In the genomic region with DNA sequence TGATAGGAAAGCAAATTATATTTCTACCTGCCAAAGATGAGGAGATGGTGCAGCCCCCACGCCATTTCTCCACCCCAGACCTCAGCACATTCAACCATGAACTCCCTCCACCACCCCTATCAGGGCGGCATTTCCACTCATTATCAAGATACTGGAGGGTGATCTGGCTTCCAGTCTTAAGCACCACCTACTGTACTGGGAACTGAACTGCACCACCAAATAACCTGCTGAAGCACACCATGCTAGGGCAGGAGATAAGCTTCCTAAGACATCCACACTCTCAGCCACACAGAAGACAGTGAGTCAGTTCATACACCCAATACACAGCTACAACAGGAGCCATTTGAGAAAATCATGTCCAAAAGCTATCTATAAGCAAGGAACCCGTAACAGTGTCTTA, we compare ENCODE assay signal across 14 cellular contexts.
DNase-seq lines count a peak whose midpoint lies in the region; ATAC-seq and TF ChIP-seq lines count a peak whose summit lies in the region.
"Had no signal": no experiment of that assay in that cellular context is flagged by ENCODE, and none has a peak within 500 bp of the region (broad histone marks: within the 10 kb centered on the region; RNA-seq: fewer than 3 reads in every experiment).

No MANE protein-coding gene starts in this region.

- DNase-seq in AG10803 (ENCODE audit: low read depth) = no peak
- peak; percentile 5 for DNase-seq in RPMI8226
- peak; percentile 7 for DNase-seq in fibroblast of gingiva (ENCODE audit: low read depth)
- no peak for DNase-seq in naive thymus-derived CD4-positive, alpha-beta T cell
- DNase-seq in activated T-helper 1 cell treated with anti-CD3 and anti-CD28 coated beads, Interleukin-12 subunit alpha, Interleukin-12 subunit beta, Interleukin-2, Interleukin-4 antibody, amounts not matched to agents 30 ng/mL and 10 ng/mL and 1 ng/mL, durations not matched to agents 14 hours and 24 hours and 36 hours (ENCODE audit: low spot score) = no peak
- DNase-seq in NCI-H146 treated with DMSO at 0.1 percent for 48 hours (lab: John Stamatoyannopoulos, UW; ENCODE audit: unreplicated experiment) = no peak
- DNase-seq: CD4-positive, alpha-beta T cell; head of caudate nucleus; lower lobe of right lung; NCI-H524 treated with DMSO at 0.1 percent for 48 hours; T-helper 1 cell had no signal

- no peak overlapping the region for H3K27ac ChIP-seq in HEK293 (ENCODE audit: extremely low read depth, low read depth, low read length)
- no peak overlapping the region for H3K27ac ChIP-seq in naive thymus-derived CD4-positive, alpha-beta T cell (ENCODE audit: low read depth, low read length)
- H3K27ac ChIP-seq: lower lobe of right lung had no signal

- H3K27me3 Mint-ChIP-seq in naive thymus-derived CD4-positive, alpha-beta T cell = peaks cover 0 to 21% (median 16%) of the 10 kb centered on the region in 5 donors
- peaks cover 3% of the 10 kb centered on the region for H3K27me3 Mint-ChIP-seq in activated T-helper 1 cell treated with anti-CD3 and anti-CD28 coated beads, Interleukin-12 subunit alpha, Interleukin-12 subunit beta, Interleukin-2, Interleukin-4 antibody, amounts not matched to agents 30 ng/mL and 10 ng/mL and 1 ng/mL, durations not matched to agents 14 hours and 24 hours and 36 hours (ENCODE audit: insufficient read depth)
- H3K27me3 Mint-ChIP-seq: CD4-positive, alpha-beta T cell had no signal

- H3K9me3 Mint-ChIP-seq in naive thymus-derived CD4-positive, alpha-beta T cell = peaks cover 7 to 68% (median 38%) of the 10 kb centered on the region in 11 donors
- H3K9me3 Mint-ChIP-seq in activated T-helper 1 cell treated with anti-CD3 and anti-CD28 coated beads, Interleukin-12 subunit alpha, Interleukin-12 subunit beta, Interleukin-2, Interleukin-4 antibody, amounts not matched to agents 30 ng/mL and 10 ng/mL and 1 ng/mL, durations not matched to agents 14 hours and 24 hours and 36 hours = peaks cover 19% of the 10 kb centered on the region

- CTCF ChIA-PET in HEK293 (lab: Yijun Ruan, JAX) = interaction anchor here (0.6 to 1.5 kb wide), 2 partner anchors 46 to 247 kb away, joined by 3 read pairs; no protein-coding TSS in a partner anchor
- CTCF ChIA-PET in naive thymus-derived CD4-positive, alpha-beta T cell (lab: Charles Lee) = no interaction called here

- no peaks in the 10 kb centered on the region for H3K9me3 ChIP-seq in HEK293 (ENCODE audit: control insufficient read depth, insufficient read depth, low read depth, low read length)
- peaks cover 0 to 14% (median 0%) of the 10 kb centered on the region in 3 experiments for H3K9me3 ChIP-seq in naive thymus-derived CD4-positive, alpha-beta T cell (ENCODE audit: control insufficient read depth in 2 of 3, low read length in 3 of 3)
- H3K9me3 ChIP-seq: lower lobe of right lung had no signal

- H3K4me3 ChIP-seq in AG10803 (ENCODE audit: low read length) (no peak overlapping the region), HEK293 (ENCODE audit: low read depth, low read length) (no peak overlapping the region)
- no peak overlapping the region for H3K4me3 ChIP-seq in naive thymus-derived CD4-positive, alpha-beta T cell (ENCODE audit: low read length)
- H3K4me3 ChIP-seq: GM12878, lower lobe of right lung had no signal

- H3K27me3 ChIP-seq in naive thymus-derived CD4-positive, alpha-beta T cell (ENCODE audit: control insufficient read depth in 2 of 2, insufficient read depth in 2 of 2, low read length in 2 of 2) = no peaks in the 10 kb centered on the region

- no peaks in the 10 kb centered on the region for H3K4me1 ChIP-seq in HEK293 (ENCODE audit: control insufficient read depth, insufficient read depth, low read length)
- H3K4me1 ChIP-seq in naive thymus-derived CD4-positive, alpha-beta T cell (ENCODE audit: control insufficient read depth in 2 of 2, insufficient read depth in 2 of 2, low read length in 2 of 2) = no peaks in the 10 kb centered on the region
- H3K4me1 ChIP-seq: lower lobe of right lung had no signal

- POLR2A ChIA-PET in HEK293 (lab: Yijun Ruan, JAX) = no interaction called here
- POLR2A ChIA-PET in naive thymus-derived CD4-positive, alpha-beta T cell (lab: Charles Lee) = no interaction called here

- no peak for ATAC-seq in naive thymus-derived CD4-positive, alpha-beta T cell
- no peak for ATAC-seq in HG03432 (IDR thresholded peaks at IDR 0.05; ENCODE audit: unreplicated experiment)
- ATAC-seq: GM12878, lower lobe of right lung had no signal

- no peaks in the 10 kb centered on the region for H3K36me3 ChIP-seq in HEK293 (ENCODE audit: control insufficient read depth in 2 of 2, insufficient read depth in 1 of 2, low read length in 2 of 2)
- H3K36me3 ChIP-seq in naive thymus-derived CD4-positive, alpha-beta T cell (ENCODE audit: control insufficient read depth in 2 of 3, insufficient read depth in 3 of 3, low read length in 3 of 3) = no peaks in the 10 kb centered on the region
- H3K36me3 ChIP-seq: lower lobe of right lung had no signal

- TF ChIP-seq CTCF in AG10803 (conservative IDR thresholded peaks at IDR 0.05; ENCODE audit: low read length) = 0 out of 2 replicates have a peak, but pooled peaks have one; percentile 7
- TF ChIP-seq CTCF in HEK293 (tag by site-specific recombination; IDR thresholded peaks at IDR 0.05) = no peak

- H3K4me1 Mint-ChIP-seq in naive thymus-derived CD4-positive, alpha-beta T cell = no peaks in the 10 kb centered on the region
- H3K4me1 Mint-ChIP-seq in activated T-helper 1 cell treated with anti-CD3 and anti-CD28 coated beads, Interleukin-12 subunit alpha, Interleukin-12 subunit beta, Interleukin-2, Interleukin-4 antibody, amounts not matched to agents 30 ng/mL and 10 ng/mL and 1 ng/mL, durations not matched to agents 14 hours and 24 hours and 36 hours (ENCODE audit: low read depth) = no peaks in the 10 kb centered on the region

- H3K36me3 Mint-ChIP-seq in naive thymus-derived CD4-positive, alpha-beta T cell = peaks cover 0 to 32% (median 16%) of the 10 kb centered on the region in 5 donors
- H3K36me3 Mint-ChIP-seq in activated T-helper 1 cell treated with anti-CD3 and anti-CD28 coated beads, Interleukin-12 subunit alpha, Interleukin-12 subunit beta, Interleukin-2, Interleukin-4 antibody, amounts not matched to agents 30 ng/mL and 10 ng/mL and 1 ng/mL, durations not matched to agents 14 hours and 24 hours and 36 hours (ENCODE audit: low read depth) = no peaks in the 10 kb centered on the region

- intact Hi-C loops in naive thymus-derived CD4-positive, alpha-beta T cell (cut with micrococcal nuclease) = no loop called here
- intact Hi-C loops in activated T-helper 1 cell treated with anti-CD3 and anti-CD28 coated beads, Interleukin-12 subunit alpha, Interleukin-12 subunit beta, Interleukin-2, Interleukin-4 antibody, amounts not matched to agents 30 ng/mL and 10 ng/mL and 1 ng/mL, durations not matched to agents 14 hours and 24 hours and 36 hours (cut with micrococcal nuclease) = no loop called here

- H3K4me3 Mint-ChIP-seq in naive thymus-derived CD4-positive, alpha-beta T cell = no peak overlapping the region
- H3K4me3 Mint-ChIP-seq in activated T-helper 1 cell treated with anti-CD3 and anti-CD28 coated beads, Interleukin-12 subunit alpha, Interleukin-12 subunit beta, Interleukin-2, Interleukin-4 antibody, amounts not matched to agents 30 ng/mL and 10 ng/mL and 1 ng/mL, durations not matched to agents 14 hours and 24 hours and 36 hours = no peak overlapping the region
- H3K4me3 Mint-ChIP-seq: CD4-positive, alpha-beta T cell had no signal

- no peak overlapping the region for H3K27ac Mint-ChIP-seq in naive thymus-derived CD4-positive, alpha-beta T cell
- H3K27ac Mint-ChIP-seq in activated T-helper 1 cell treated with anti-CD3 and anti-CD28 coated beads, Interleukin-12 subunit alpha, Interleukin-12 subunit beta, Interleukin-2, Interleukin-4 antibody, amounts not matched to agents 30 ng/mL and 10 ng/mL and 1 ng/mL, durations not matched to agents 14 hours and 24 hours and 36 hours = no peak overlapping the region
- H3K27ac Mint-ChIP-seq: CD4-positive, alpha-beta T cell had no signal

TF ChIP-seq in HEK293, 187 proteins besides CTCF, POLR2A, EP300 and RAD21:
- TF ChIP-seq ZNF707 (tag by site-specific recombination; IDR thresholded peaks at IDR 0.05) (no peak), ZNF654 (tag by site-specific recombination; IDR thresholded peaks at IDR 0.05; ENCODE audit: low read depth) (peak; percentile 20)

Comparison
In these comparisons a context has a peak if more than half of its experiments do, and no peak if none do; other contexts are left out.
1. DNase-seq: peak in RPMI8226 (single experiment) and fibroblast of gingiva (single experiment); none in AG10803 (single experiment), naive thymus-derived CD4-positive, alpha-beta T cell (0 of 9), activated T-helper 1 cell treated with anti-CD3 and anti-CD28 coated beads, Interleukin-12 subunit alpha, Interleukin-12 subunit beta, Interleukin-2, Interleukin-4 antibody, amounts not matched to agents 30 ng/mL and 10 ng/mL and 1 ng/mL, durations not matched to agents 14 hours and 24 hours and 36 hours (single experiment) and NCI-H146 treated with DMSO at 0.1 percent for 48 hours (single experiment).